19 cellular contexts compared by ENCODE assay signal in the genomic region with DNA sequence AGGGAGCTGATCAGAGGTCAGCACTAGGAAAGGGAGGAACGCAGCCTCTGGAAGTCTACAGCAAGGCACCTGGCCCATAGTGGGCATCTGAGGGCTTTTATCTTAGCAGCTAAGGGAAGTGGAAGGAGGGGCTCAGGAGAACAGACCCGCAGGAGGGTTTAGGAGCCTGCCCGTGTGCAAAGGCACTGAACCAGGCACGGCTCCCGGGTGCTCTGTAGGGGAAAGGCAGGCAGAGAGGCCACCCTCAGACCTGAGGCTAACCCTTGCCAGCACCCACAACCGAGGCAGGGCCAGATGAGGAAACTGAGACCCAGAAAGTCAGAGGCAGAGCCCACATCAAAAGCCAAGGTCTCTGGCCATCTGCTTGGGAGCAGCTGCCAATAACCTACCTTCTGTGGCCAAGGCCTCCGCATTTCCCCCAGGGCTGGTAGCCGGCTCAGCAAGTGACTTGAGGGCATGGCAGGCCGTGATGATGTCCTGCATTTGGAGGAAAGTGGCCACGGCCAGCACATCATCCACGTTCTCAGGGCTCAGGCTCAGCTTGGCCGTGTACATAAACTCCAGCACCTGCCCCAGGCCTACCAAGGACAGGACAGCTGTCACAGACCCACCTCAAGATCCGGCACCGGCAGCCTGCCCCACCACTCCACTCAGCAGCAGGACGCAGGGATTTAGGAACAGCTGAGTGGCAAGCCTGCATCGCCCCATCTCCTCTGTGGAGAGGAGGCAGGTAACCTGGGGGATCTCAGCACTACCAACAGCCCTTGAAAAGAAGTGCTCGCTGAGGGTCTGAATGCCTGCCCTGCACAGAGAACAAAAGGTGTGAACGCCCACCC. TPM values are rescaled to one million over a fixed set of nuclear protein-coding genes. Genes with fewer than 3 reads are reported as not detected.
DNase-seq lines count a peak whose midpoint lies in the region; ATAC-seq and TF ChIP-seq lines count a peak whose summit lies in the region.
"Had no signal": no experiment of that assay in that cellular context is flagged by ENCODE, and none has a peak within 500 bp of the region (broad histone marks: within the 10 kb centered on the region; RNA-seq: fewer than 3 reads in every experiment).

No MANE protein-coding gene starts in this region.

- POLR2A ChIA-PET in naive thymus-derived CD4-positive, alpha-beta T cell (lab: Charles Lee), result no interaction called here

- peaks cover 0 to 63% of the 10 kb centered on the region in 2 donors for H3K36me3 ChIP-seq in adrenal gland (replicated peaks in 1 of 2)
- H3K36me3 ChIP-seq in naive thymus-derived CD4-positive, alpha-beta T cell (ENCODE audit: control insufficient read depth in 2 of 3, insufficient read depth in 3 of 3, low read length in 3 of 3), result peaks cover 0 to 67% (median 23%) of the 10 kb centered on the region in 3 experiments
- peaks cover 43% of the 10 kb centered on the region for H3K36me3 ChIP-seq in HAP-1 (replicated peaks)

- WGBS in adrenal gland, 4 donors, result 75 to 87% (median 81%) methylated on average over 6 to 18 of the region's 18 CpGs

- H3K9me3 Mint-ChIP-seq in stimulated activated naive CD8-positive, alpha-beta T cell treated with anti-CD3 and anti-CD28 coated beads, Interleukin-15, Interleukin-2, amounts not matched to agents 100 ng/mL and 50 ng/mL, for 24 hours, result no peaks in the 10 kb centered on the region
- H3K9me3 Mint-ChIP-seq in naive thymus-derived CD4-positive, alpha-beta T cell, result no peaks in the 10 kb centered on the region
- H3K9me3 Mint-ChIP-seq: nephron had no signal

- H3K27ac ChIP-seq in adrenal gland, result peak overlapping the region in 3 of 5 donors; percentile 52 to 82 (median 76)
- H3K27ac ChIP-seq in naive thymus-derived CD4-positive, alpha-beta T cell (ENCODE audit: low read depth, low read length), result no peak overlapping the region
- H3K27ac ChIP-seq: colonic mucosa, lower lobe of right lung had no signal

- CTCF ChIA-PET in naive thymus-derived CD4-positive, alpha-beta T cell (lab: Charles Lee), result no interaction called here

- in situ Hi-C loops in HAP-1 (cut with MboI; ENCODE audit: low sequenced_read_pairs), result no loop called here

- peak overlapping the region; percentile 76 for H3K4me3 Mint-ChIP-seq in stimulated activated naive CD8-positive, alpha-beta T cell treated with anti-CD3 and anti-CD28 coated beads, Interleukin-15, Interleukin-2, amounts not matched to agents 100 ng/mL and 50 ng/mL, for 24 hours
- no peak overlapping the region for H3K4me3 Mint-ChIP-seq in naive thymus-derived CD4-positive, alpha-beta T cell
- H3K4me3 Mint-ChIP-seq: nephron had no signal

- H3K4me1 ChIP-seq in adrenal gland (replicated peaks in 1 of 2) (peaks cover 43 to 56% of the 10 kb centered on the region in 2 donors), HAP-1 (no peaks in the 10 kb centered on the region)
- H3K4me1 ChIP-seq in naive thymus-derived CD4-positive, alpha-beta T cell (ENCODE audit: control insufficient read depth in 2 of 2, insufficient read depth in 2 of 2, low read length in 2 of 2), result peaks cover 22 to 31% of the 10 kb centered on the region in 2 donors

- H3K4me3 ChIP-seq in adrenal gland (no peak overlapping the region), HAP-1 (no peak overlapping the region)
- no peak overlapping the region for H3K4me3 ChIP-seq in naive thymus-derived CD4-positive, alpha-beta T cell (ENCODE audit: low read length)
- H3K4me3 ChIP-seq: colonic mucosa, lower lobe of right lung had no signal

- peaks cover 50% of the 10 kb centered on the region for H3K4me1 Mint-ChIP-seq in stimulated activated naive CD8-positive, alpha-beta T cell treated with anti-CD3 and anti-CD28 coated beads, Interleukin-15, Interleukin-2, amounts not matched to agents 100 ng/mL and 50 ng/mL, for 24 hours (ENCODE audit: low read depth)
- peaks cover 12 to 41% (median 32%) of the 10 kb centered on the region in 7 donors for H3K4me1 Mint-ChIP-seq in naive thymus-derived CD4-positive, alpha-beta T cell

- no peak for DNase-seq in stimulated activated naive CD8-positive, alpha-beta T cell treated with anti-CD3 and anti-CD28 coated beads, Interleukin-15, Interleukin-2, amounts not matched to agents 100 U/mL and 50 U/mL, for 24 hours
- DNase-seq in adrenal gland (peak in 4 of 7 donors; percentile 16 to 55 (median 32)), HAP-1 (ENCODE audit: low spot score in 2 of 2) (no peak), KG1 (lab: John Stamatoyannopoulos, UW) (no peak), NCI-H146 (lab: John Stamatoyannopoulos, UW) (no peak)
- no peak for DNase-seq in naive thymus-derived CD4-positive, alpha-beta T cell
- DNase-seq: colonic mucosa; erythroblast; GF-D8; Kasumi-1; lower lobe of right lung; NCI-H1436; NCI-H2227 treated with DMSO at 0.1 percent for 48 hours; stimulated activated CD4-positive, alpha-beta T cell treated with anti-CD3 and anti-CD28 coated beads, Interleukin-15, amount 100 ng/mL, for 24 hours; T-helper 1 cell had no signal

- peak overlapping the region; percentile 99 for H3K27ac Mint-ChIP-seq in stimulated activated naive CD8-positive, alpha-beta T cell treated with anti-CD3 and anti-CD28 coated beads, Interleukin-15, Interleukin-2, amounts not matched to agents 100 ng/mL and 50 ng/mL, for 24 hours
- H3K27ac Mint-ChIP-seq in naive thymus-derived CD4-positive, alpha-beta T cell, result peak overlapping the region in 5 of 9 donors; percentile 6 to 79 (median 55)

- no peak for ATAC-seq in stimulated activated naive CD8-positive, alpha-beta T cell treated with anti-CD3 and anti-CD28 coated beads, Interleukin-15, Interleukin-2, amounts not matched to agents 100 U/mL and 50 U/mL, for 24 hours
- no peak for ATAC-seq in naive thymus-derived CD4-positive, alpha-beta T cell
- no peak for ATAC-seq in HG03457 (IDR thresholded peaks at IDR 0.05; ENCODE audit: unreplicated experiment)
- ATAC-seq: lower lobe of right lung had no signal

- TF ChIP-seq CTCF in adrenal gland (IDR thresholded peaks at IDR 0.05), result no peak

- peaks cover 42% of the 10 kb centered on the region for H3K36me3 Mint-ChIP-seq in stimulated activated naive CD8-positive, alpha-beta T cell treated with anti-CD3 and anti-CD28 coated beads, Interleukin-15, Interleukin-2, amounts not matched to agents 100 ng/mL and 50 ng/mL, for 24 hours (ENCODE audit: low read depth)
- H3K36me3 Mint-ChIP-seq in naive thymus-derived CD4-positive, alpha-beta T cell, result peaks cover 0 to 19% (median 4%) of the 10 kb centered on the region in 5 donors

- no peak for TF ChIP-seq POLR2A in adrenal gland (IDR thresholded peaks at IDR 0.05)

- no peaks in the 10 kb centered on the region for H3K27me3 Mint-ChIP-seq in stimulated activated naive CD8-positive, alpha-beta T cell treated with anti-CD3 and anti-CD28 coated beads, Interleukin-15, Interleukin-2, amounts not matched to agents 100 ng/mL and 50 ng/mL, for 24 hours
- H3K27me3 Mint-ChIP-seq in naive thymus-derived CD4-positive, alpha-beta T cell, result no peaks in the 10 kb centered on the region

- H3K27me3 ChIP-seq in adrenal gland (no peaks in the 10 kb centered on the region), HAP-1 (ENCODE audit: low read depth) (no peaks in the 10 kb centered on the region)
- H3K27me3 ChIP-seq in naive thymus-derived CD4-positive, alpha-beta T cell (ENCODE audit: control insufficient read depth in 2 of 2, insufficient read depth in 2 of 2, low read length in 2 of 2), result no peaks in the 10 kb centered on the region
- H3K27me3 ChIP-seq: colonic mucosa had no signal

- intact Hi-C loops in adrenal gland (cut with DNase I), result no loop called here
- intact Hi-C loops in naive thymus-derived CD4-positive, alpha-beta T cell (cut with micrococcal nuclease), result no loop called here

- H3K9me3 ChIP-seq in adrenal gland (replicated peaks in 1 of 3), result no peaks in the 10 kb centered on the region
- H3K9me3 ChIP-seq in naive thymus-derived CD4-positive, alpha-beta T cell (ENCODE audit: control insufficient read depth in 2 of 3, low read length in 3 of 3), result no peaks in the 10 kb centered on the region
- H3K9me3 ChIP-seq in HAP-1, result no peaks in the 10 kb centered on the region
- H3K9me3 ChIP-seq: colonic mucosa, lower lobe of right lung had no signal

RNA-seq across cellular contexts. Expression of a gene that starts 29.1 kb away (rescaled TPM):
- total RNA-seq in adrenal gland, result 10 to 100 TPM; 26.8 to 50.2 (median 33.7) TPM
- polyA plus RNA-seq in adrenal gland, result 100 to 1,000 TPM in 2 of 3 donors, 1 to 10 TPM in 1; 8.0 to 172 (median 114) TPM
- 10 to 100 TPM; 47.3 to 85.1 (median 65.0) TPM for total RNA-seq in naive thymus-derived CD4-positive, alpha-beta T cell
- polyA plus RNA-seq in naive thymus-derived CD4-positive, alpha-beta T cell, result 10 to 100 TPM; 11.2 to 33.7 TPM

RNA-seq across cellular contexts. Expression of a gene that starts 57.3 kb away (rescaled TPM):
- total RNA-seq in adrenal gland, result not detected
- not detected for polyA plus RNA-seq in adrenal gland
- not detected for total RNA-seq in naive thymus-derived CD4-positive, alpha-beta T cell
- not detected for polyA plus RNA-seq in naive thymus-derived CD4-positive, alpha-beta T cell
- total RNA-seq: astrocyte, colonic mucosa had no signal

Comparison
In these comparisons a context has a peak if more than half of its experiments do, and no peak if none do; other contexts are left out.
1. DNase-seq: peak in adrenal gland (4 of 7); none in stimulated activated naive CD8-positive, alpha-beta T cell treated with anti-CD3 and anti-CD28 coated beads, Interleukin-15, Interleukin-2, amounts not matched to agents 100 U/mL and 50 U/mL, for 24 hours (single experiment), naive thymus-derived CD4-positive, alpha-beta T cell (0 of 9), HAP-1 (0 of 2), KG1 (single experiment) and NCI-H146 (single experiment).